Comparison of ENCODE assay signal across 19 cellular contexts in the genomic region with DNA sequence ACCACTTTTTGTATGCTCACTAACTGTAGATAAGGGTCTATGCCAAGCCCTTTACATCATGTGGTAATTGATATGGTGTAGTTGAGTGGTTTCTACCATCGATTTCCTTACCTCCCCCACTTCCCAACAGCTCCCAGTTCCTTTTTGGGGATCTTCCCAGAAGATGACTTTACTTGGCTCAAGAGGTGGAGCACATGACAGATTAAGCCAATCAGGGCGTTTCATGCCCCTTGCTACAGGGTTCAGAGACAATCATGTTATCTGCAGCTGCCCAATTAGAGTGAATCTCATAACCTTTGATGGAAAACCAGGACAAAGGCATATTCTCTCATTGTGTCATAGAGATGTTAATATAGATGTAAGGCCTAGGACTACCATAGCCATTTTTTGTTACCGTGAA.
"Had no signal": no experiment of that assay in that cellular context is flagged by ENCODE, and none has a peak within 500 bp of the region (broad histone marks: within the 10 kb centered on the region; RNA-seq: fewer than 3 reads in every experiment).

No MANE protein-coding gene starts in this region.

- H3K9me3 ChIP-seq: lower lobe of right lung, ovary, psoas muscle, spleen, thoracic aorta, tibial nerve, upper lobe of right lung, uterus had no signal

- ATAC-seq: effector memory CD8-positive, alpha-beta T cell; left ventricle myocardium superior; lower lobe of right lung; natural killer cell; right cardiac atrium; stimulated activated memory B cell treated with anti-CD40 and anti-IgM and Interleukin-4, amounts not matched to agents 10 μg/mL and 1 μg/mL and 100 μg/mL, for 72 hours; upper lobe of right lung had no signal

- H3K36me3 ChIP-seq: lower lobe of right lung, ovary, spleen, thoracic aorta, tibial nerve, upper lobe of right lung, uterus had no signal

- H3K27ac ChIP-seq: lower lobe of right lung, ovary, psoas muscle, skin epidermis, spleen, thoracic aorta, tibial nerve, upper lobe of right lung, uterus had no signal

- H3K4me3 ChIP-seq: lower lobe of right lung, ovary, psoas muscle, skin epidermis, spleen, thoracic aorta, tibial nerve, upper lobe of right lung, uterus had no signal

- DNase-seq: cortex of kidney; effector memory CD8-positive, alpha-beta T cell; head of caudate nucleus; left ventricle myocardium superior; lower lobe of right lung; natural killer cell; occipital lobe; ovary; posterior cingulate gyrus; psoas muscle; right cardiac atrium; spleen; stimulated activated CD4-positive, alpha-beta T cell treated with anti-CD3 and anti-CD28 coated beads, Interleukin-4, amount 100 ng/mL, for 4 hours; upper lobe of right lung had no signal

- H3K27me3 ChIP-seq: ovary, spleen, tibial nerve, upper lobe of right lung, uterus had no signal

- H3K4me1 ChIP-seq: lower lobe of right lung, spleen, tibial nerve, upper lobe of right lung, uterus had no signal
